10 cellular contexts compared by ENCODE assay signal in the genomic region with DNA sequence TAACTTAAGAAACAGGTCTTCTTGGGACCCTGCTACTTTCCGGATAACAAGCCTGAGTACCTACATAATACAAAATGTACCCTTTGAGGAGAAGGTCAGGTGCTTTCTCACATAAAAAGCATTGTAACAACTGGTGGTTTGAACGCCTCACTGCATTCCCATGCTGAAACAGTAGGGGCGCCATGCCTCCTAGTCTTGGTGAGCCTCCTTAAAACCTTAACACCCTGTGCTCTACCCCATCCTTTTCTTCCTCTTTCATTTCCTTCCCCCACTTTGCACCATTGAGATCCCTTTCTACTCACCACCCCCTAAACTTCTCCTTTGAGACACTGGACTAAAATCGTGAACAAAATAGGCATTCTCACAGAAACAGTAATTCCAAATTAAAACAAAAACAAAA.
A peak's percentile ranks its signal among the peaks of the same experiment; 100 is the strongest.
DNase-seq lines count a peak whose midpoint lies in the region; ATAC-seq and TF ChIP-seq lines count a peak whose summit lies in the region.
"Had no signal": no experiment of that assay in that cellular context is flagged by ENCODE, and none has a peak within 500 bp of the region (broad histone marks: within the 10 kb centered on the region; RNA-seq: fewer than 3 reads in every experiment).

No MANE protein-coding gene starts in this region.

- ATAC-seq in HCT116 (no peak), Panc1 (no peak)
- no peak for ATAC-seq in activated T-helper 17 cell treated with anti-CD3 and anti-CD28 coated beads, Interleukin-2, amount 50 U/mL, for 72 hours (replicated peaks)

- H3K27me3 Mint-ChIP-seq in activated T-helper 17 cell treated with anti-CD3 and anti-CD28 coated beads, Interleukin-2, amount 50 U/mL, for 72 hours: peaks cover 3% of the 10 kb centered on the region
- no peaks in the 10 kb centered on the region for H3K27me3 Mint-ChIP-seq in Calu3 (ENCODE audit: unreplicated experiment)

- H3K4me3 ChIP-seq in DOHH2 (ENCODE audit: low read length): no peak overlapping the region
- no peak overlapping the region for H3K4me3 ChIP-seq in HCT116 (replicated peaks in 1 of 2; ENCODE audit: low read depth in 1 of 2, low read length in 2 of 2)
- H3K4me3 ChIP-seq in Panc1 (ENCODE audit: low read depth in 2 of 2, low read length in 2 of 2): no peak overlapping the region
- no peak overlapping the region for H3K4me3 ChIP-seq in left ventricle myocardium inferior
- H3K4me3 ChIP-seq in foreskin fibroblast (ENCODE audit: low read depth in 1 of 2, low read length in 2 of 2): no peak overlapping the region
- H3K4me3 ChIP-seq: SJSA1 had no signal

- H3K9me2 ChIP-seq in DOHH2 (replicated peaks; ENCODE audit: control insufficient read depth, low read length): no peaks in the 10 kb centered on the region
- no peaks in the 10 kb centered on the region for H3K9me2 ChIP-seq in HCT116 (ENCODE audit: insufficient read depth)

- no peak for TF ChIP-seq RAD21 in HCT116 (IDR thresholded peaks at IDR 0.05; ENCODE audit: low read depth)

- in situ Hi-C loops in Panc1 (cut with HindIII; ENCODE audit: low pct_unique_long_range_greater_than_20kb, low sequenced_read_pairs): no loop called here

- CTCF ChIA-PET in HCT116 (lab: Charles Lee): no interaction called here
- CTCF ChIA-PET in Panc1 (lab: Charles Lee): no interaction called here
- CTCF ChIA-PET in Calu3 (lab: Charles Lee): no interaction called here

- H3K79me2 ChIP-seq in DOHH2 (ENCODE audit: control insufficient read depth, low read length) (no peaks in the 10 kb centered on the region), HCT116 (ENCODE audit: insufficient read depth, low read length) (no peaks in the 10 kb centered on the region)

- no peak overlapping the region for H3K9ac ChIP-seq in HCT116 (ENCODE audit: low read length)

- no peaks in the 10 kb centered on the region for H3K9me3 ChIP-seq in DOHH2 (ENCODE audit: control insufficient read depth, insufficient read depth, low read length)
- peaks cover 0 to 16% of the 10 kb centered on the region in 2 experiments; a peak in 2 of 4 replicates for H3K9me3 ChIP-seq in HCT116 (ENCODE audit: control insufficient read depth in 1 of 2, insufficient read depth in 1 of 2, low read depth in 1 of 2, low read length in 2 of 2)
- H3K9me3 ChIP-seq in Panc1 (ENCODE audit: control insufficient read depth, insufficient read depth, low read depth, low read length): no peaks in the 10 kb centered on the region
- H3K9me3 ChIP-seq in left ventricle myocardium inferior (replicated peaks): no peaks in the 10 kb centered on the region
- H3K9me3 ChIP-seq: SJSA1 had no signal

- no peaks in the 10 kb centered on the region for H3K27me3 ChIP-seq in DOHH2 (ENCODE audit: control insufficient read depth, low read length)
- no peaks in the 10 kb centered on the region for H3K27me3 ChIP-seq in HCT116 (ENCODE audit: insufficient read depth, low read length)
- H3K27me3 ChIP-seq in Panc1 (ENCODE audit: control insufficient read depth, insufficient read depth, low read length): no peaks in the 10 kb centered on the region; the same call in 1 of the 2 replicates
- H3K27me3 ChIP-seq in left ventricle myocardium inferior (ENCODE audit: low read depth): peaks cover 36% of the 10 kb centered on the region
- H3K27me3 ChIP-seq: SJSA1 had no signal

- RAD21 ChIA-PET in HCT116 (lab: Charles Lee; ENCODE audit: low non-redundant PET in 1 of 2, low total read pairs in 2 of 2, uncharacterized antibody in 2 of 2, unreplicated experiment in 2 of 2): no interaction called here

- H3K4me1 Mint-ChIP-seq in activated T-helper 17 cell treated with anti-CD3 and anti-CD28 coated beads, Interleukin-2, amount 50 U/mL, for 72 hours: no peaks in the 10 kb centered on the region
- no peaks in the 10 kb centered on the region for H3K4me1 Mint-ChIP-seq in Calu3 (ENCODE audit: low read depth, unreplicated experiment)

- no TSS peak for BruUV-seq in HCT116 (replicated peaks; lab: Mats Ljungman, UMichigan)
- no TSS peak for BruUV-seq in Panc1 (replicated peaks; lab: Mats Ljungman, UMichigan)
- no TSS peak for BruUV-seq in Calu3 (replicated peaks; lab: Mats Ljungman, UMichigan)

- H3K36me3 ChIP-seq in DOHH2 (ENCODE audit: control insufficient read depth, low read length): no peaks in the 10 kb centered on the region
- no peaks in the 10 kb centered on the region for H3K36me3 ChIP-seq in HCT116 (ENCODE audit: control insufficient read depth in 1 of 2, insufficient read depth in 2 of 2, low read length in 2 of 2)
- no peaks in the 10 kb centered on the region for H3K36me3 ChIP-seq in Panc1 (ENCODE audit: control insufficient read depth, insufficient read depth, low read length)
- no peaks in the 10 kb centered on the region for H3K36me3 ChIP-seq in left ventricle myocardium inferior
- H3K36me3 ChIP-seq: SJSA1 had no signal

- no peaks in the 10 kb centered on the region for H3F3A ChIP-seq in DOHH2 (ENCODE audit: control insufficient read depth, insufficient read depth)

- H2AFZ ChIP-seq in HCT116 (ENCODE audit: low read depth, low read length, poor library complexity, severe bottlenecking): no peak overlapping the region

- H4K20me1 ChIP-seq in DOHH2 (ENCODE audit: control insufficient read depth, insufficient read depth, low read depth, low read length) (no peaks in the 10 kb centered on the region), HCT116 (ENCODE audit: insufficient read depth) (no peaks in the 10 kb centered on the region)

- H3K27ac Mint-ChIP-seq in activated T-helper 17 cell treated with anti-CD3 and anti-CD28 coated beads, Interleukin-2, amount 50 U/mL, for 72 hours: no peak overlapping the region
- H3K27ac Mint-ChIP-seq in Calu3 (ENCODE audit: unreplicated experiment): no peak overlapping the region

- DNase-seq in HCT116 (ENCODE audit: low read depth, low spot score) (no peak), Panc1 (ENCODE audit: low read depth, low spot score) (peak; percentile 25), left ventricle myocardium inferior (peak; percentile 22), putamen (ENCODE audit: low spot score) (no peak), Calu3 (no peak), foreskin fibroblast (no peak)
- DNase-seq: GF-D8 had no signal

- H3K9me3 Mint-ChIP-seq in activated T-helper 17 cell treated with anti-CD3 and anti-CD28 coated beads, Interleukin-2, amount 50 U/mL, for 72 hours: no peaks in the 10 kb centered on the region
- peaks cover 7% of the 10 kb centered on the region for H3K9me3 Mint-ChIP-seq in Calu3 (ENCODE audit: low read depth, unreplicated experiment)

- intact Hi-C loops in HCT116 (cut with micrococcal nuclease): no loop called here
- intact Hi-C loops in Panc1 (cut with micrococcal nuclease; ENCODE audit: unreplicated experiment): no loop called here
- intact Hi-C loops in left ventricle myocardium inferior (cut with micrococcal nuclease): no loop called here
- intact Hi-C loops in Calu3 (cut with micrococcal nuclease; ENCODE audit: unreplicated experiment): no loop called here

- no peak overlapping the region for H3K27ac ChIP-seq in DOHH2 (ENCODE audit: low read depth, low read length)
- H3K27ac ChIP-seq in HCT116 (ENCODE audit: low read depth, low read length): no peak overlapping the region
- no peak overlapping the region for H3K27ac ChIP-seq in Panc1 (ENCODE audit: low read length)
- H3K27ac ChIP-seq in left ventricle myocardium inferior (replicated peaks): no peak overlapping the region
- H3K27ac ChIP-seq: SJSA1 had no signal

- TF ChIP-seq POLR2A in HCT116 (IDR thresholded peaks at IDR 0.05; ENCODE audit: borderline replicate concordance, extremely low read depth, insufficient read depth, insufficient read length): no peak

- no peaks in the 10 kb centered on the region for H3K4me1 ChIP-seq in DOHH2 (ENCODE audit: control insufficient read depth, low read length)
- H3K4me1 ChIP-seq in HCT116 (ENCODE audit: control insufficient read depth in 1 of 2, insufficient read depth in 2 of 2, low read length in 2 of 2): no peaks in the 10 kb centered on the region
- no peaks in the 10 kb centered on the region; the same call in 1 of the 2 replicates for H3K4me1 ChIP-seq in Panc1 (ENCODE audit: control insufficient read depth, insufficient read depth, low read length)
- no peaks in the 10 kb centered on the region for H3K4me1 ChIP-seq in left ventricle myocardium inferior
- H3K4me1 ChIP-seq: SJSA1 had no signal

- POLR2A ChIA-PET in HCT116 (lab: Charles Lee) (no interaction called here), Panc1 (lab: Charles Lee) (no interaction called here)

- no peak overlapping the region for H3K4me3 Mint-ChIP-seq in activated T-helper 17 cell treated with anti-CD3 and anti-CD28 coated beads, Interleukin-2, amount 50 U/mL, for 72 hours
- H3K4me3 Mint-ChIP-seq in Calu3 (ENCODE audit: low read depth, unreplicated experiment): no peak overlapping the region

- H3K36me3 Mint-ChIP-seq in activated T-helper 17 cell treated with anti-CD3 and anti-CD28 coated beads, Interleukin-2, amount 50 U/mL, for 72 hours (ENCODE audit: low read depth): no peaks in the 10 kb centered on the region
- H3K36me3 Mint-ChIP-seq in Calu3 (ENCODE audit: insufficient read depth, unreplicated experiment): peaks cover 4% of the 10 kb centered on the region

- no peak overlapping the region for H3K4me2 ChIP-seq in DOHH2 (ENCODE audit: low read length)
- no peak overlapping the region for H3K4me2 ChIP-seq in HCT116 (ENCODE audit: low read length)

- TF ChIP-seq CTCF in DOHH2 (IDR thresholded peaks at IDR 0.05; ENCODE audit: low read depth, low read length, poor library complexity, severe bottlenecking): peak; percentile 57
- TF ChIP-seq CTCF in HCT116 (IDR thresholded peaks at IDR 0.05 in 2 of 3, conservative IDR thresholded peaks at IDR 0.05 in 1 of 3; ENCODE audit: borderline replicate concordance in 1 of 3, insufficient read depth in 1 of 3, low read depth in 2 of 3, low read length in 2 of 3): peak in 2 of 3 experiments; percentile 14 to 29; a peak in 2 of 6 replicates
- peak; percentile 66 for TF ChIP-seq CTCF in Panc1 (IDR thresholded peaks at IDR 0.05)
- peak; percentile 47 for TF ChIP-seq CTCF in left ventricle myocardium inferior (IDR thresholded peaks at IDR 0.05; ENCODE audit: borderline replicate concordance)
- TF ChIP-seq CTCF in Calu3 (IDR thresholded peaks at IDR 0.05; ENCODE audit: unreplicated experiment): no peak
- TF ChIP-seq CTCF in foreskin fibroblast (IDR thresholded peaks at IDR 0.05; ENCODE audit: low read depth, low read length): no peak

TF ChIP-seq in HCT116, 20 proteins besides CTCF, POLR2A, EP300 and RAD21 (continues in another document):
- no peak for TF ChIP-seq POLR2AphosphoS5 (IDR thresholded peaks at IDR 0.05; ENCODE audit: low read depth, low read length)
- no peak for TF ChIP-seq YY1 (IDR thresholded peaks at IDR 0.05; ENCODE audit: extremely low read depth, insufficient replicate concordance, low read depth, low read length)
- TF ChIP-seq EGR1 (IDR thresholded peaks at IDR 0.05; ENCODE audit: low read depth): no peak
- TF ChIP-seq SP1 (IDR thresholded peaks at IDR 0.05; ENCODE audit: low read depth): no peak
- TF ChIP-seq MAX (IDR thresholded peaks at IDR 0.05): no peak
- TF ChIP-seq, protein P1, sequence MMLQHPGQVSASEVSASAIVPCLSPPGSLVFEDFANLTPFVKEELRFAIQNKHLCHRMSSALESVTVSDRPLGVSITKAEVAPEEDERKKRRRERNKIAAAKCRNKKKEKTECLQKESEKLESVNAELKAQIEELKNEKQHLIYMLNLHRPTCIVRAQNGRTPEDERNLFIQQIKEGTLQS (IDR thresholded peaks at IDR 0.05): no peak

Comparison
In these comparisons a context has a peak if more than half of its experiments do, and no peak if none do; other contexts are left out.
1. CTCF ChIP-seq: peak in DOHH2 (single experiment), HCT116 (2 of 3), Panc1 (single experiment) and left ventricle myocardium inferior (single experiment); none in Calu3 (single experiment) and foreskin fibroblast (single experiment).
2. DNase-seq: peak in Panc1 (single experiment) and left ventricle myocardium inferior (single experiment); none in HCT116 (single experiment), putamen (single experiment), Calu3 (single experiment) and foreskin fibroblast (0 of 2).